ENCODE assay signal across 8 cellular contexts in genomic region chr16:720507-720989, GRCh38. TPM values are rescaled to one million over a fixed set of nuclear protein-coding genes. Genes with fewer than 3 reads are reported as not detected.
DNase-seq lines count a peak whose midpoint lies in the region; ATAC-seq and TF ChIP-seq lines count a peak whose summit lies in the region.

No MANE protein-coding gene starts in this region.

- peak; percentile 78 for DNase-seq in activated CD4-positive, alpha-beta T cell treated with anti-CD3 and anti-CD28 coated beads for 36 hours
- DNase-seq in activated CD4-positive, alpha-beta T cell treated with anti-CD3 and anti-CD28 coated beads, Interleukin-2, amount 50 U/mL, for 1 hour: no peak
- peak; percentile 39 for DNase-seq in HFFc6
- peak; percentile 74 for DNase-seq in NCI-H748 (lab: John Stamatoyannopoulos, UW; ENCODE audit: unreplicated experiment)
- DNase-seq in astrocyte of the cerebellum (ENCODE audit: low read depth): no peak
- DNase-seq in hypothalamus (lab: John Stamatoyannopoulos, UW): peak in 47 of 51 donors; percentile 23 to 83 (median 64)
- DNase-seq in sciatic nerve (ENCODE audit: low spot score): peak; percentile 78
- DNase-seq in HuH-7 (ENCODE audit: low spot score): no peak

- intact Hi-C loops in activated CD4-positive, alpha-beta T cell treated with anti-CD3 and anti-CD28 coated beads for 36 hours (cut with DNase I, micrococcal nuclease): loop anchor here (2.0 to 5.0 kb wide), 4 partner anchors 20 to 68 kb away; partner anchors contain the start of genes CIAO3 (in 2 of the 2), CHTF18 (in 1 of the 2), JMJD8 (in 1 of the 2) and RPUSD1 (in 1 of the 2)
- intact Hi-C loops in sciatic nerve (cut with DNase I): no loop called here

- peak; percentile 44; the same call in 1 of the 2 replicates for TF ChIP-seq CTCF in HFFc6 (IDR thresholded peaks at IDR 0.05)
- TF ChIP-seq CTCF in astrocyte of the cerebellum (IDR thresholded peaks at IDR 0.05; ENCODE audit: low read depth, low read length, missing control alignments): peak; percentile 16

- CTCF ChIA-PET in activated CD4-positive, alpha-beta T cell treated with anti-CD3 and anti-CD28 coated beads for 36 hours (lab: Charles Lee): interaction anchor here (0.7 to 3.5 kb wide), 12 partner anchors 9 to 73 kb away, joined by 3 to 29 read pairs (median 4); partner anchors contain the start of genes CHTF18, CIAO3 and RPUSD1

- H3K9me3 Mint-ChIP-seq in activated CD4-positive, alpha-beta T cell treated with anti-CD3 and anti-CD28 coated beads for 36 hours (ENCODE audit: low read depth): no peaks in the 10 kb centered on the region
- no peaks in the 10 kb centered on the region for H3K9me3 Mint-ChIP-seq in HFFc6

- in situ Hi-C loops in astrocyte of the cerebellum (cut with HindIII; ENCODE audit: low sequenced_read_pairs): no loop called here

- H3K4me1 Mint-ChIP-seq in activated CD4-positive, alpha-beta T cell treated with anti-CD3 and anti-CD28 coated beads for 36 hours: peaks cover 16% of the 10 kb centered on the region
- peaks cover 21% of the 10 kb centered on the region for H3K4me1 Mint-ChIP-seq in HFFc6 (ENCODE audit: low read depth)

- ATAC-seq in activated CD4-positive, alpha-beta T cell treated with anti-CD3 and anti-CD28 coated beads for 36 hours: peak; percentile 6
- peak; percentile 44 for ATAC-seq in sciatic nerve

- H3K36me3 Mint-ChIP-seq in activated CD4-positive, alpha-beta T cell treated with anti-CD3 and anti-CD28 coated beads for 36 hours (ENCODE audit: low read depth): no peaks in the 10 kb centered on the region
- H3K36me3 Mint-ChIP-seq in HFFc6 (ENCODE audit: low read depth): no peaks in the 10 kb centered on the region

- H3K27me3 Mint-ChIP-seq in activated CD4-positive, alpha-beta T cell treated with anti-CD3 and anti-CD28 coated beads for 36 hours: peaks cover 3% of the 10 kb centered on the region
- H3K27me3 Mint-ChIP-seq in HFFc6 (ENCODE audit: insufficient read depth): peaks cover 11% of the 10 kb centered on the region

- POLR2A ChIA-PET in activated CD4-positive, alpha-beta T cell treated with anti-CD3 and anti-CD28 coated beads for 36 hours (lab: Charles Lee): interaction anchor here (0.6 kb wide), 1 partner anchor 80 kb away, joined by 3 read pairs; no protein-coding TSS in a partner anchor

- peak overlapping the region; percentile 76 for H3K4me3 Mint-ChIP-seq in activated CD4-positive, alpha-beta T cell treated with anti-CD3 and anti-CD28 coated beads for 36 hours
- peak overlapping the region; percentile 91 for H3K4me3 Mint-ChIP-seq in HFFc6

- H3K4me3 ChIP-seq in astrocyte of the cerebellum (ENCODE audit: low read depth, low read length): peak overlapping the region; percentile 66

- peak overlapping the region; percentile 78 for H3K27ac Mint-ChIP-seq in activated CD4-positive, alpha-beta T cell treated with anti-CD3 and anti-CD28 coated beads for 36 hours
- peak overlapping the region; percentile 84 for H3K27ac Mint-ChIP-seq in HFFc6

RNA-seq across cellular contexts. Expression of gene ANTKMT, which starts 0.4 kb away (rescaled TPM):
- total RNA-seq in activated CD4-positive, alpha-beta T cell treated with anti-CD3 and anti-CD28 coated beads for 36 hours: 10 to 100 TPM; 13.3 to 27.0 TPM
- total RNA-seq in HFFc6 (2021; fragmentation: NEBNext Ultra II Directional; extraction: Animal tissue kit (Norgen Biotek cat#: 25700)): 10 to 100 TPM; 50.1 to 57.7 (median 54.7) TPM
- 26.3 TPM for total RNA-seq in sciatic nerve

RNA-seq across cellular contexts. Expression of gene METRN, which starts 5.6 kb away (rescaled TPM):
- 10 to 100 TPM; 11.1 to 13.3 TPM for total RNA-seq in activated CD4-positive, alpha-beta T cell treated with anti-CD3 and anti-CD28 coated beads for 36 hours
- total RNA-seq in HFFc6 (2021; fragmentation: NEBNext Ultra II Directional; extraction: Animal tissue kit (Norgen Biotek cat#: 25700)): 100 to 1,000 TPM in 1 of 6 experiments, 10 to 100 TPM in 5; 61.5 to 103 (median 70.4) TPM
- total RNA-seq in sciatic nerve: 120 TPM

RNA-seq across cellular contexts. Expression of gene CCDC78, which starts 5.7 kb away (rescaled TPM):
- 1 to 10 TPM; 1.8 to 2.4 TPM for total RNA-seq in activated CD4-positive, alpha-beta T cell treated with anti-CD3 and anti-CD28 coated beads for 36 hours
- total RNA-seq in HFFc6 (2021; fragmentation: NEBNext Ultra II Directional; extraction: Animal tissue kit (Norgen Biotek cat#: 25700)): 1 to 10 TPM; 2.2 to 4.1 (median 3.4) TPM
- total RNA-seq in sciatic nerve: 2.1 TPM

RNA-seq across cellular contexts. Expression of gene HAGHL, which starts 6.4 kb away (rescaled TPM):
- total RNA-seq in activated CD4-positive, alpha-beta T cell treated with anti-CD3 and anti-CD28 coated beads for 36 hours: 10 to 100 TPM; 10.0 to 11.7 TPM
- 10 to 100 TPM; 11.4 to 16.6 (median 14.1) TPM for total RNA-seq in HFFc6 (2021; fragmentation: NEBNext Ultra II Directional; extraction: Animal tissue kit (Norgen Biotek cat#: 25700))
- total RNA-seq in sciatic nerve: 6.5 TPM

RNA-seq across cellular contexts. Expression of gene FBXL16, which starts 14.9 kb away (rescaled TPM):
- 1 to 10 TPM; 6.1 to 6.8 TPM for total RNA-seq in activated CD4-positive, alpha-beta T cell treated with anti-CD3 and anti-CD28 coated beads for 36 hours
- under 1 TPM in 1 of 6 experiments, not detected in 5; 0.05 TPM for total RNA-seq in HFFc6 (2021; fragmentation: NEBNext Ultra II Directional; extraction: Animal tissue kit (Norgen Biotek cat#: 25700))
- 6.5 TPM for total RNA-seq in sciatic nerve

Comparison
In these comparisons a context has a peak if more than half of its experiments do, and no peak if none do; other contexts are left out.
1. DNase-seq: peak in activated CD4-positive, alpha-beta T cell treated with anti-CD3 and anti-CD28 coated beads for 36 hours (single experiment), HFFc6 (single experiment), NCI-H748 (single experiment), hypothalamus (47 of 51) and sciatic nerve (single experiment); none in activated CD4-positive, alpha-beta T cell treated with anti-CD3 and anti-CD28 coated beads, Interleukin-2, amount 50 U/mL, for 1 hour (single experiment), astrocyte of the cerebellum (single experiment) and HuH-7 (single experiment).